ENCODE assay signal across 15 cellular contexts in the genomic region with DNA sequence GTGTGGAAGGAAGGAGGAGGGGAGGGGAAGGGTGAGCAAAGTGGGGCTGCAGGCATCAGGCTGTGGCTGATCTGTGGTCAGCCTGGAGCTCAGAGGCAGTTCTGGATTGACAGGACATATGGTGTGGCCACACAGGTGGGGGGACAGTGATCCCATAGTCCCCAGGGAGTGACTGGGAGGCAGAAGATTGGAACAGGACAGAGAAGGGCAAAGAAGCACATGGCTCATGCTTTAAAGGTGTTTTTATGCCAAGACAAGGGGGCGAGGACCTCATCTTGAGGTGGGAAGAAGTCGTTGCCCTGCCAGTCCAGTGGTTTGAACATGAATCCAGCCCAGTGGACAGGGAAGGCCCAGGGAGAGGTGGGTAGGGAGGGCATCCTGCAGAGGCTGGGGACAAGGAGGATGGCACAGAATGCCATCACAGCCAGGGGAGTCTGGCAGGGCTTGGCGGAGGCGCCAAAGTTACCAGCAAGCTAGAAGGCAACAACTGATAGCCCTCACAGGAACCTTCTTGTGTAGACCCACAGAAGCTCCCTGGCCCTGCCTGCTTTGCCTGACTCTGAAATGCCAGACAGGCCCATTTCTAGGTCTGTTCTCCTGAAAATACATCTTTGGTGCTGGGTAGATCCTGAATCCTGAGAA. TPM values are rescaled to one million over a fixed set of nuclear protein-coding genes. Genes with fewer than 3 reads are reported as not detected.
A peak's percentile ranks its signal among the peaks of the same experiment; 100 is the strongest.
DNase-seq lines count a peak whose midpoint lies in the region; ATAC-seq lines count a peak whose summit lies in the region.
"Had no signal": no experiment of that assay in that cellular context is flagged by ENCODE, and none has a peak within 500 bp of the region (broad histone marks: within the 10 kb centered on the region; RNA-seq: fewer than 3 reads in every experiment).

No MANE protein-coding gene starts in this region.

- H3K27me3 Mint-ChIP-seq in activated T-helper 2 cell treated with anti-CD3 and anti-CD28 coated beads, Interferon-gamma antibody, Interleukin-2, Interleukin-4, amounts not matched to agents 10 μg/mL and 5 μg/mL and 100 μg/mL, durations not matched to agents 14 hours and 24 hours and 36 hours (ENCODE audit: low read depth) = no peaks in the 10 kb centered on the region
- no peaks in the 10 kb centered on the region for H3K27me3 Mint-ChIP-seq in naive thymus-derived CD4-positive, alpha-beta T cell

- CTCF ChIA-PET in naive thymus-derived CD4-positive, alpha-beta T cell (lab: Charles Lee) = no interaction called here

- H3K27ac ChIP-seq in right cardiac atrium (ENCODE audit: low read length) = no peak overlapping the region
- H3K27ac ChIP-seq in naive thymus-derived CD4-positive, alpha-beta T cell (ENCODE audit: low read depth, low read length) = peak overlapping the region; percentile 51
- H3K27ac ChIP-seq: cardiac muscle cell, heart right ventricle, ovary, VCaP had no signal

- POLR2A ChIA-PET in naive thymus-derived CD4-positive, alpha-beta T cell (lab: Charles Lee) = interaction anchor here (0.9 to 1.4 kb wide), 3 partner anchors 8 to 203 kb away, joined by 3 to 4 read pairs (median 3); no protein-coding TSS in a partner anchor

- H3K4me3 ChIP-seq in right cardiac atrium (ENCODE audit: low read length) = no peak overlapping the region
- no peak overlapping the region for H3K4me3 ChIP-seq in naive thymus-derived CD4-positive, alpha-beta T cell (ENCODE audit: low read length)
- H3K4me3 ChIP-seq: cardiac muscle cell, heart right ventricle, ovary had no signal

- H3K4me3 Mint-ChIP-seq in activated T-helper 2 cell treated with anti-CD3 and anti-CD28 coated beads, Interferon-gamma antibody, Interleukin-2, Interleukin-4, amounts not matched to agents 10 μg/mL and 5 μg/mL and 100 μg/mL, durations not matched to agents 14 hours and 24 hours and 36 hours (ENCODE audit: low read depth) = peak overlapping the region; percentile 30
- H3K4me3 Mint-ChIP-seq in naive thymus-derived CD4-positive, alpha-beta T cell = peak overlapping the region in 8 of 10 donors; percentile 27 to 96 (median 42)

- DNase-seq in right cardiac atrium = peak in 2 of 3 donors; percentile 37 to 42
- no peak for DNase-seq in left cardiac atrium
- peak; percentile 8 for DNase-seq in activated T-helper 2 cell treated with anti-CD3 and anti-CD28 coated beads, Interferon-gamma antibody, Interleukin-2, Interleukin-4, amounts not matched to agents 10 μg/mL and 5 μg/mL and 100 μg/mL, durations not matched to agents 14 hours and 24 hours and 36 hours (ENCODE audit: low spot score)
- peak in 1 of 9 donors; percentile 13 for DNase-seq in naive thymus-derived CD4-positive, alpha-beta T cell
- DNase-seq in HuH-7 (ENCODE audit: low spot score) = no peak
- no peak for DNase-seq in AML-193 (lab: John Stamatoyannopoulos, UW)
- DNase-seq in DMS153 (lab: John Stamatoyannopoulos, UW) = no peak
- DNase-seq: erythroblast, heart right ventricle, NCI-H2029 treated with DMSO at 0.1 percent for 48 hours, NCI-H774 had no signal

- peaks cover 8 to 36% (median 10%) of the 10 kb centered on the region in 3 experiments for H3K36me3 ChIP-seq in naive thymus-derived CD4-positive, alpha-beta T cell (ENCODE audit: control insufficient read depth in 2 of 3, insufficient read depth in 3 of 3, low read length in 3 of 3)
- H3K36me3 ChIP-seq: cardiac muscle cell, ovary had no signal

- WGBS in right cardiac atrium = 93% methylated on average over 4 of the region's 4 CpGs

- H3K27me3 ChIP-seq in right cardiac atrium (ENCODE audit: control insufficient read depth, insufficient read depth) = no peaks in the 10 kb centered on the region
- H3K27me3 ChIP-seq in naive thymus-derived CD4-positive, alpha-beta T cell (ENCODE audit: control insufficient read depth in 2 of 2, insufficient read depth in 2 of 2, low read length in 2 of 2) = no peaks in the 10 kb centered on the region
- H3K27me3 ChIP-seq: cardiac muscle cell, heart right ventricle, ovary had no signal

- H3K36me3 Mint-ChIP-seq in activated T-helper 2 cell treated with anti-CD3 and anti-CD28 coated beads, Interferon-gamma antibody, Interleukin-2, Interleukin-4, amounts not matched to agents 10 μg/mL and 5 μg/mL and 100 μg/mL, durations not matched to agents 14 hours and 24 hours and 36 hours (ENCODE audit: low read depth) = peaks cover 60% of the 10 kb centered on the region
- H3K36me3 Mint-ChIP-seq in naive thymus-derived CD4-positive, alpha-beta T cell = peaks cover 0 to 20% (median 8%) of the 10 kb centered on the region in 5 donors

- no peaks in the 10 kb centered on the region for H3K9me3 Mint-ChIP-seq in activated T-helper 2 cell treated with anti-CD3 and anti-CD28 coated beads, Interferon-gamma antibody, Interleukin-2, Interleukin-4, amounts not matched to agents 10 μg/mL and 5 μg/mL and 100 μg/mL, durations not matched to agents 14 hours and 24 hours and 36 hours
- peaks cover 0 to 4% (median 0%) of the 10 kb centered on the region in 11 donors for H3K9me3 Mint-ChIP-seq in naive thymus-derived CD4-positive, alpha-beta T cell

- peaks cover 6% of the 10 kb centered on the region for H3K4me1 ChIP-seq in right cardiac atrium (ENCODE audit: control insufficient read depth, insufficient read depth, low read length)
- H3K4me1 ChIP-seq in naive thymus-derived CD4-positive, alpha-beta T cell (ENCODE audit: control insufficient read depth in 2 of 2, insufficient read depth in 2 of 2, low read length in 2 of 2) = peaks cover 23 to 50% of the 10 kb centered on the region in 2 donors

- no peak overlapping the region for H3K27ac Mint-ChIP-seq in activated T-helper 2 cell treated with anti-CD3 and anti-CD28 coated beads, Interferon-gamma antibody, Interleukin-2, Interleukin-4, amounts not matched to agents 10 μg/mL and 5 μg/mL and 100 μg/mL, durations not matched to agents 14 hours and 24 hours and 36 hours
- peak overlapping the region in 8 of 9 donors; percentile 22 to 88 (median 76) for H3K27ac Mint-ChIP-seq in naive thymus-derived CD4-positive, alpha-beta T cell

- ATAC-seq in right cardiac atrium = no peak
- ATAC-seq in left cardiac atrium = no peak
- no peak for ATAC-seq in naive thymus-derived CD4-positive, alpha-beta T cell
- no peak for ATAC-seq in HG03520 (IDR thresholded peaks at IDR 0.05; ENCODE audit: unreplicated experiment)
- ATAC-seq: heart right ventricle had no signal

- H3K4me1 Mint-ChIP-seq in activated T-helper 2 cell treated with anti-CD3 and anti-CD28 coated beads, Interferon-gamma antibody, Interleukin-2, Interleukin-4, amounts not matched to agents 10 μg/mL and 5 μg/mL and 100 μg/mL, durations not matched to agents 14 hours and 24 hours and 36 hours (ENCODE audit: low read depth) = peaks cover 32% of the 10 kb centered on the region
- peaks cover 26 to 65% (median 51%) of the 10 kb centered on the region in 7 donors for H3K4me1 Mint-ChIP-seq in naive thymus-derived CD4-positive, alpha-beta T cell

- no peaks in the 10 kb centered on the region for H3K9me3 ChIP-seq in right cardiac atrium (ENCODE audit: control insufficient read depth, low read length)
- no peaks in the 10 kb centered on the region for H3K9me3 ChIP-seq in naive thymus-derived CD4-positive, alpha-beta T cell (ENCODE audit: control insufficient read depth in 2 of 3, low read length in 3 of 3)
- H3K9me3 ChIP-seq: heart right ventricle, ovary had no signal

- intact Hi-C loops in right cardiac atrium (cut with DNase I) = no loop called here
- intact Hi-C loops in left cardiac atrium (cut with DNase I) = no loop called here
- intact Hi-C loops in activated T-helper 2 cell treated with anti-CD3 and anti-CD28 coated beads, Interferon-gamma antibody, Interleukin-2, Interleukin-4, amounts not matched to agents 10 μg/mL and 5 μg/mL and 100 μg/mL, durations not matched to agents 14 hours and 24 hours and 36 hours (cut with micrococcal nuclease) = no loop called here
- intact Hi-C loops in naive thymus-derived CD4-positive, alpha-beta T cell (cut with micrococcal nuclease) = no loop called here

RNA-seq across cellular contexts. Expression of a gene that starts 3.1 kb away (rescaled TPM):
- total RNA-seq in right cardiac atrium (10 to 100 TPM; 27.1 to 39.9 (median 35.5) TPM), left cardiac atrium (10 to 100 TPM; 27.6 to 44.5 TPM)
- 20.9 TPM for polyA plus RNA-seq in right cardiac atrium
- total RNA-seq in activated T-helper 2 cell treated with anti-CD3 and anti-CD28 coated beads, Interferon-gamma antibody, Interleukin-2, Interleukin-4, amounts not matched to agents 10 μg/mL and 5 μg/mL and 100 μg/mL, durations not matched to agents 14 hours and 24 hours and 36 hours = 43.7 and 46.3 TPM in 2 replicates
- 100 to 1,000 TPM in 2 of 5 experiments, 10 to 100 TPM in 3; 47.1 to 125 (median 63.2) TPM for total RNA-seq in naive thymus-derived CD4-positive, alpha-beta T cell
- 100 to 1,000 TPM in 1 of 2 donors, 10 to 100 TPM in 1; 89.3 to 111 TPM for polyA plus RNA-seq in naive thymus-derived CD4-positive, alpha-beta T cell

RNA-seq across cellular contexts. Expression of a gene that starts 3.4 kb away (rescaled TPM):
- total RNA-seq in right cardiac atrium = 10 to 100 TPM; 52.4 to 80.6 (median 58.5) TPM
- 42.4 TPM for polyA plus RNA-seq in right cardiac atrium
- total RNA-seq in left cardiac atrium = 10 to 100 TPM; 54.1 to 67.4 TPM
- 109 and 110 TPM in 2 replicates for total RNA-seq in activated T-helper 2 cell treated with anti-CD3 and anti-CD28 coated beads, Interferon-gamma antibody, Interleukin-2, Interleukin-4, amounts not matched to agents 10 μg/mL and 5 μg/mL and 100 μg/mL, durations not matched to agents 14 hours and 24 hours and 36 hours
- 100 to 1,000 TPM in 1 of 5 experiments, 10 to 100 TPM in 4; 74.4 to 119 (median 92.0) TPM for total RNA-seq in naive thymus-derived CD4-positive, alpha-beta T cell
- 10 to 100 TPM; 77.2 to 94.3 TPM for polyA plus RNA-seq in naive thymus-derived CD4-positive, alpha-beta T cell

RNA-seq across cellular contexts. Expression of a gene that starts 11.2 kb away (rescaled TPM):
- not detected for total RNA-seq in right cardiac atrium
- polyA plus RNA-seq in right cardiac atrium = not detected
- total RNA-seq in left cardiac atrium = not detected
- not detected in 2 replicates for total RNA-seq in activated T-helper 2 cell treated with anti-CD3 and anti-CD28 coated beads, Interferon-gamma antibody, Interleukin-2, Interleukin-4, amounts not matched to agents 10 μg/mL and 5 μg/mL and 100 μg/mL, durations not matched to agents 14 hours and 24 hours and 36 hours
- not detected for total RNA-seq in naive thymus-derived CD4-positive, alpha-beta T cell
- polyA plus RNA-seq in naive thymus-derived CD4-positive, alpha-beta T cell = not detected
- total RNA-seq: cardiac muscle cell, heart right ventricle, ovary had no signal
- polyA plus RNA-seq: cardiac muscle cell, heart right ventricle, ovary had no signal

RNA-seq across cellular contexts. Expression of a gene that starts 32.1 kb away (rescaled TPM):
- total RNA-seq in right cardiac atrium (10 to 100 TPM; 18.5 to 32.5 (median 27.1) TPM), left cardiac atrium (10 to 100 TPM; 21.1 to 21.6 TPM)
- polyA plus RNA-seq in right cardiac atrium = 23.9 TPM
- total RNA-seq in activated T-helper 2 cell treated with anti-CD3 and anti-CD28 coated beads, Interferon-gamma antibody, Interleukin-2, Interleukin-4, amounts not matched to agents 10 μg/mL and 5 μg/mL and 100 μg/mL, durations not matched to agents 14 hours and 24 hours and 36 hours = 17.0 and 17.3 TPM in 2 replicates
- 10 to 100 TPM; 19.0 to 34.8 (median 25.6) TPM for total RNA-seq in naive thymus-derived CD4-positive, alpha-beta T cell
- polyA plus RNA-seq in naive thymus-derived CD4-positive, alpha-beta T cell = 10 to 100 TPM in 1 of 2 donors, 1 to 10 TPM in 1; 9.9 to 18.9 TPM

RNA-seq across cellular contexts. Expression of a gene that starts 32.7 kb away (rescaled TPM):
- total RNA-seq in right cardiac atrium = 10 to 100 TPM; 76.8 to 92.9 (median 85.9) TPM
- 106 TPM for polyA plus RNA-seq in right cardiac atrium
- 10 to 100 TPM; 75.5 to 87.3 TPM for total RNA-seq in left cardiac atrium
- total RNA-seq in activated T-helper 2 cell treated with anti-CD3 and anti-CD28 coated beads, Interferon-gamma antibody, Interleukin-2, Interleukin-4, amounts not matched to agents 10 μg/mL and 5 μg/mL and 100 μg/mL, durations not matched to agents 14 hours and 24 hours and 36 hours = 255 and 258 TPM in 2 replicates
- 100 to 1,000 TPM in 1 of 5 experiments, 10 to 100 TPM in 4; 64.3 to 172 (median 86.9) TPM for total RNA-seq in naive thymus-derived CD4-positive, alpha-beta T cell
- 100 to 1,000 TPM; 186 to 215 TPM for polyA plus RNA-seq in naive thymus-derived CD4-positive, alpha-beta T cell

Comparison
In these comparisons a context has a peak if more than half of its experiments do, and no peak if none do; other contexts are left out.
1. DNase-seq: peak in right cardiac atrium (2 of 3) and activated T-helper 2 cell treated with anti-CD3 and anti-CD28 coated beads, Interferon-gamma antibody, Interleukin-2, Interleukin-4, amounts not matched to agents 10 μg/mL and 5 μg/mL and 100 μg/mL, durations not matched to agents 14 hours and 24 hours and 36 hours (single experiment); none in left cardiac atrium (single experiment), HuH-7 (single experiment), AML-193 (0 of 2) and DMS153 (single experiment).